ENCODE assay signal across 28 cellular contexts in the genomic region with DNA sequence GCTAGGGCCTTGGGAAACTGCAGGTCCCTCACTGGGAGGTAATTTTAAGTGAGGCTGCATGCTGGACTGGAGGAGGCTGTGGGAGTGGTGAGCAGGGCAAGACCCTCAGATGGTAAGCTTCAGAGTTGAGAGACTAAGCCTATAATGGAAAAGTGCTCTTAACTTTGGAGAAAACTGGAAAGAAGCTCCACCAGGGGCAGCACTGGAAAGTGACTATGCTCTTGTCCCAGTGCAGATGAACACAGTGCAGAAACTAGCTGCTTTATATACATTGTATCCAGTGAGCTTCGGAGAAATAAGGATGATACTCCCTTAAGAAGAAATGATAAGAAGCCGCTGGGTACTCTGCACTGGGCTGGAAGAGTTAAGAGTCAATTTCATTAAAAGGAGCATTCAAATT. TPM values are rescaled to one million over a fixed set of nuclear protein-coding genes. Genes with fewer than 3 reads are reported as not detected.
"Had no signal": no experiment of that assay in that cellular context is flagged by ENCODE, and none has a peak within 500 bp of the region (broad histone marks: within the 10 kb centered on the region; RNA-seq: fewer than 3 reads in every experiment).

No MANE protein-coding gene starts in this region.

- H3K4me3 ChIP-seq: PC-9, SK-N-MC had no signal

- DNase-seq: activated CD4-positive, alpha-beta T cell treated with anti-CD3 and anti-CD28 coated beads for 4 hours; activated CD8-positive, alpha-beta memory T cell treated with anti-CD3 and anti-CD28 coated beads, Interleukin-2, amount 50 U/mL, for 4 hours; activated CD8-positive, alpha-beta T cell treated with anti-CD3 and anti-CD28 coated beads for 36 hours; activated gamma-delta T cell treated with Interleukin-2 at 50 U/mL for 16 hours; activated naive CD4-positive, alpha-beta T cell treated with anti-CD3 and anti-CD28 coated beads, Interleukin-2, amount 10 ng/mL, durations not matched to agents 7 days and 5 days; activated naive CD8-positive, alpha-beta T cell treated with anti-CD3 and anti-CD28 coated beads for 36 hours; activated T-cell treated with anti-CD3 and anti-CD28 coated beads, Interleukin-2, amount 50 U/mL, for 72 hours; cerebellar nuclear complex; IMR-90; Kasumi-1; KBM-7; NCI-H1092; NCI-H1436; NCI-H1694 treated with DMSO at 0.1 percent for 48 hours; NCI-H2081 treated with DMSO at 0.1 percent for 48 hours; NCI-H526; NCI-H774; NK-92 treated with Interleukin-12 subunit alpha and Interleukin-12 subunit beta, amount 100 ng/mL, for 24 hours; PC-9; SIG-M5; SW 1271 had no signal

- H3K27ac ChIP-seq: PC-9, SK-N-MC had no signal

- H3K27me3 Mint-ChIP-seq: activated CD8-positive, alpha-beta T cell treated with anti-CD3 and anti-CD28 coated beads for 36 hours; activated naive CD4-positive, alpha-beta T cell treated with anti-CD3 and anti-CD28 coated beads, Interleukin-2, amount 10 ng/mL, durations not matched to agents 7 days and 5 days had no signal

- H3K4me3 Mint-ChIP-seq: activated CD8-positive, alpha-beta T cell treated with anti-CD3 and anti-CD28 coated beads for 36 hours; activated naive CD4-positive, alpha-beta T cell treated with anti-CD3 and anti-CD28 coated beads, Interleukin-2, amount 10 ng/mL, durations not matched to agents 7 days and 5 days; activated naive CD8-positive, alpha-beta T cell treated with anti-CD3 and anti-CD28 coated beads for 36 hours; activated T-cell treated with anti-CD3 and anti-CD28 coated beads, Interleukin-2, amount 50 U/mL, for 72 hours; T-helper 1 cell treated with Interleukin-12 subunit alpha and Interleukin-12 subunit beta and Interleukin-4 antibody, amounts not matched to agents 30 μg/mL and 1 μg/mL, for 36 hours had no signal

- H2AFZ ChIP-seq: PC-9 had no signal

- H3K9me3 Mint-ChIP-seq: activated CD8-positive, alpha-beta T cell treated with anti-CD3 and anti-CD28 coated beads for 36 hours; activated naive CD4-positive, alpha-beta T cell treated with anti-CD3 and anti-CD28 coated beads, Interleukin-2, amount 10 ng/mL, durations not matched to agents 7 days and 5 days; activated naive CD8-positive, alpha-beta T cell treated with anti-CD3 and anti-CD28 coated beads for 36 hours; activated T-cell treated with anti-CD3 and anti-CD28 coated beads, Interleukin-2, amount 50 U/mL, for 72 hours; activated T-helper 2 cell treated with anti-CD3 and anti-CD28 coated beads, Interferon-gamma antibody, Interleukin-2, Interleukin-4, amounts not matched to agents 10 μg/mL and 5 μg/mL and 100 μg/mL, durations not matched to agents 14 hours and 24 hours and 36 hours; T-helper 1 cell treated with Interleukin-12 subunit alpha and Interleukin-12 subunit beta and Interleukin-4 antibody, amounts not matched to agents 30 μg/mL and 1 μg/mL, for 36 hours had no signal

- H3K4me1 Mint-ChIP-seq: activated naive CD4-positive, alpha-beta T cell treated with anti-CD3 and anti-CD28 coated beads, Interleukin-2, amount 10 ng/mL, durations not matched to agents 7 days and 5 days; activated naive CD8-positive, alpha-beta T cell treated with anti-CD3 and anti-CD28 coated beads for 36 hours had no signal

- ATAC-seq: activated CD4-positive, CD25-positive, alpha-beta regulatory T cell treated with anti-CD3 and anti-CD28 coated beads, Interleukin-2, amount 50 U/mL, for 24 hours; activated CD8-positive, alpha-beta T cell treated with anti-CD3 and anti-CD28 coated beads for 36 hours; activated T-cell treated with anti-CD3 and anti-CD28 coated beads, Interleukin-2, amount 50 U/mL, for 72 hours had no signal

- H3K36me3 Mint-ChIP-seq: activated naive CD4-positive, alpha-beta T cell treated with anti-CD3 and anti-CD28 coated beads, Interleukin-2, amount 10 ng/mL, durations not matched to agents 7 days and 5 days; activated naive CD8-positive, alpha-beta T cell treated with anti-CD3 and anti-CD28 coated beads for 36 hours had no signal

- H3K4me2 ChIP-seq: PC-9 had no signal

- H3K27ac Mint-ChIP-seq: activated CD8-positive, alpha-beta T cell treated with anti-CD3 and anti-CD28 coated beads for 36 hours; activated naive CD4-positive, alpha-beta T cell treated with anti-CD3 and anti-CD28 coated beads, Interleukin-2, amount 10 ng/mL, durations not matched to agents 7 days and 5 days; activated naive CD8-positive, alpha-beta T cell treated with anti-CD3 and anti-CD28 coated beads for 36 hours; activated T-cell treated with anti-CD3 and anti-CD28 coated beads, Interleukin-2, amount 50 U/mL, for 72 hours; activated T-helper 2 cell treated with anti-CD3 and anti-CD28 coated beads, Interferon-gamma antibody, Interleukin-2, Interleukin-4, amounts not matched to agents 10 μg/mL and 5 μg/mL and 100 μg/mL, durations not matched to agents 14 hours and 24 hours and 36 hours; T-helper 1 cell treated with Interleukin-12 subunit alpha and Interleukin-12 subunit beta and Interleukin-4 antibody, amounts not matched to agents 30 μg/mL and 1 μg/mL, for 36 hours had no signal

RNA-seq across cellular contexts. Expression of a gene that starts 3.2 kb away (rescaled TPM):
- total RNA-seq: activated CD8-positive, alpha-beta T cell treated with anti-CD3 and anti-CD28 coated beads for 36 hours; activated naive CD8-positive, alpha-beta T cell treated with anti-CD3 and anti-CD28 coated beads for 36 hours; activated T-cell treated with anti-CD3 and anti-CD28 coated beads, Interleukin-2, amount 50 U/mL, for 72 hours; activated T-helper 2 cell treated with anti-CD3 and anti-CD28 coated beads, Interferon-gamma antibody, Interleukin-2, Interleukin-4, amounts not matched to agents 10 μg/mL and 5 μg/mL and 100 μg/mL, durations not matched to agents 14 hours and 24 hours and 36 hours; cardiac septum; IMR-90; PC-9 had no signal
- polyA plus RNA-seq: adipose tissue, IMR-90 had no signal

RNA-seq across cellular contexts. Expression of a gene that starts 18.3 kb away (rescaled TPM):
- total RNA-seq: activated CD8-positive, alpha-beta T cell treated with anti-CD3 and anti-CD28 coated beads for 36 hours; activated naive CD8-positive, alpha-beta T cell treated with anti-CD3 and anti-CD28 coated beads for 36 hours; activated T-cell treated with anti-CD3 and anti-CD28 coated beads, Interleukin-2, amount 50 U/mL, for 72 hours; activated T-helper 2 cell treated with anti-CD3 and anti-CD28 coated beads, Interferon-gamma antibody, Interleukin-2, Interleukin-4, amounts not matched to agents 10 μg/mL and 5 μg/mL and 100 μg/mL, durations not matched to agents 14 hours and 24 hours and 36 hours; cardiac septum; IMR-90; NCI-H460; PC-9 had no signal
- polyA plus RNA-seq: adipose tissue, IMR-90 had no signal

RNA-seq across cellular contexts. Expression of a gene that starts 29.6 kb away (rescaled TPM):
- total RNA-seq: activated CD8-positive, alpha-beta T cell treated with anti-CD3 and anti-CD28 coated beads for 36 hours; activated naive CD8-positive, alpha-beta T cell treated with anti-CD3 and anti-CD28 coated beads for 36 hours; activated T-cell treated with anti-CD3 and anti-CD28 coated beads, Interleukin-2, amount 50 U/mL, for 72 hours; activated T-helper 2 cell treated with anti-CD3 and anti-CD28 coated beads, Interferon-gamma antibody, Interleukin-2, Interleukin-4, amounts not matched to agents 10 μg/mL and 5 μg/mL and 100 μg/mL, durations not matched to agents 14 hours and 24 hours and 36 hours; cardiac septum; IMR-90; NCI-H460; PC-9 had no signal
- polyA plus RNA-seq: adipose tissue, IMR-90 had no signal

RNA-seq across cellular contexts. Expression of a gene that starts 34.8 kb away (rescaled TPM):
- total RNA-seq: activated CD8-positive, alpha-beta T cell treated with anti-CD3 and anti-CD28 coated beads for 36 hours; activated naive CD8-positive, alpha-beta T cell treated with anti-CD3 and anti-CD28 coated beads for 36 hours; activated T-cell treated with anti-CD3 and anti-CD28 coated beads, Interleukin-2, amount 50 U/mL, for 72 hours; activated T-helper 2 cell treated with anti-CD3 and anti-CD28 coated beads, Interferon-gamma antibody, Interleukin-2, Interleukin-4, amounts not matched to agents 10 μg/mL and 5 μg/mL and 100 μg/mL, durations not matched to agents 14 hours and 24 hours and 36 hours; cardiac septum; IMR-90; NCI-H460; PC-9 had no signal
- polyA plus RNA-seq: adipose tissue, IMR-90 had no signal
